8 cellular contexts compared by ENCODE assay signal in genomic region chr1:225811622-225812487, GRCh38. TPM values are rescaled to one million over a fixed set of nuclear protein-coding genes. Genes with fewer than 3 reads are reported as not detected.
A peak's percentile ranks its signal among the peaks of the same experiment; 100 is the strongest.
DNase-seq lines count a peak whose midpoint lies in the region; ATAC-seq, FAIRE-seq and TF ChIP-seq lines count a peak whose summit lies in the region.

No MANE protein-coding gene starts in this region.

- no peaks in the 10 kb centered on the region for H3K27me3 ChIP-seq in trophoblast cell (ENCODE audit: insufficient read depth, low read length)

- no peak overlapping the region for H3K18ac ChIP-seq in trophoblast cell (ENCODE audit: low read length)

- no peak overlapping the region for H2BK12ac ChIP-seq in trophoblast cell (ENCODE audit: low read length)

- H2AFZ ChIP-seq in trophoblast cell (ENCODE audit: insufficient read depth, low read length, poor library complexity) = no peak overlapping the region

- no peak overlapping the region for H4K12ac ChIP-seq in trophoblast cell (ENCODE audit: low read depth, low read length)

- no peak overlapping the region for H3K4me3 ChIP-seq in trophoblast cell (ENCODE audit: low read depth, low read length)

- no peak overlapping the region for H3K23ac ChIP-seq in trophoblast cell (ENCODE audit: low read length)

- TF ChIP-seq CTCF in D721Med (IDR thresholded peaks at IDR 0.05; ENCODE audit: insufficient read depth, missing control alignments) = peak; percentile 38

- ATAC-seq in HG03095 (IDR thresholded peaks at IDR 0.05; ENCODE audit: unreplicated experiment) = no peak
- ATAC-seq in HG03280 (IDR thresholded peaks at IDR 0.05; ENCODE audit: unreplicated experiment) = no peak

- H3K14ac ChIP-seq in trophoblast cell (ENCODE audit: low read length) = no peak overlapping the region

- no peak overlapping the region for H3K9ac ChIP-seq in trophoblast cell (ENCODE audit: low read length)

- FAIRE-seq in D721Med (lab: Jason Lieb, UNC) = no peak
- FAIRE-seq in frontal cortex (lab: Jason Lieb, UNC) = no peak

- peaks cover 2% of the 10 kb centered on the region for H3K79me2 ChIP-seq in trophoblast cell (ENCODE audit: control insufficient read depth, insufficient read depth, low read length, poor library complexity)

- no peak overlapping the region for H2AK5ac ChIP-seq in trophoblast cell (ENCODE audit: low read length)

- no peak overlapping the region for H2BK120ac ChIP-seq in trophoblast cell (ENCODE audit: insufficient read depth, low read length, poor library complexity)

- peaks cover 2% of the 10 kb centered on the region for H3K79me1 ChIP-seq in trophoblast cell (ENCODE audit: low read length)

- no peak overlapping the region for H4K8ac ChIP-seq in trophoblast cell (ENCODE audit: low read depth, low read length)

- no CpG with 5 or more reads among the region's 10 CpGs for WGBS in trophoblast cell (ENCODE audit: extremely low coverage, insufficient coverage, insufficient read length)

- no peaks in the 10 kb centered on the region for H3K9me3 ChIP-seq in trophoblast cell (ENCODE audit: insufficient read depth, low read depth, low read length)

- no peak overlapping the region for H4K91ac ChIP-seq in trophoblast cell (ENCODE audit: low read depth, low read length)

- DNase-seq in D721Med (ENCODE audit: insufficient read length, low spot score) (no peak), NCI-H2171 (lab: John Stamatoyannopoulos, UW) (peak; percentile 45), fibroblast of gingiva (ENCODE audit: low read depth) (peak; percentile 32), trophoblast cell (no peak), NCI-H510A treated with DMSO at 0.1 percent for 48 hours (lab: John Stamatoyannopoulos, UW) (no peak), frontal cortex (ENCODE audit: low spot score in 2 of 2) (no peak)

- no peak overlapping the region for H3K4ac ChIP-seq in trophoblast cell (ENCODE audit: low read depth, low read length)

- H3K27ac ChIP-seq in trophoblast cell (ENCODE audit: low read depth, low read length) = no peak overlapping the region

- no peaks in the 10 kb centered on the region for H3K36me3 ChIP-seq in trophoblast cell (ENCODE audit: control insufficient read depth in 1 of 2, insufficient read depth in 2 of 2, low read length in 2 of 2)

- no peak overlapping the region for H2BK5ac ChIP-seq in trophoblast cell (ENCODE audit: low read depth, low read length, poor library complexity)

- peaks cover 9 to 21% of the 10 kb centered on the region in 2 experiments for H3K4me1 ChIP-seq in trophoblast cell (ENCODE audit: control insufficient read depth in 1 of 2, insufficient read depth in 2 of 2, low read length in 2 of 2)

- peak overlapping the region; percentile 85 for H3K4me2 ChIP-seq in trophoblast cell (ENCODE audit: low read length)

RNA-seq across cellular contexts. Expression of gene EPHX1, which starts 1.9 kb away (rescaled TPM):
- 44.6 and 45.9 TPM in 2 replicates for polyA plus RNA-seq in trophoblast cell (2013)
- total RNA-seq in frontal cortex = 4.5 TPM

RNA-seq across cellular contexts. Expression of gene SRP9, which starts 34.2 kb away (rescaled TPM):
- 268 and 277 TPM in 2 replicates for polyA plus RNA-seq in trophoblast cell (2013)
- 368 TPM for total RNA-seq in frontal cortex

Comparison
In these comparisons a context has a peak if more than half of its experiments do, and no peak if none do; other contexts are left out.
1. DNase-seq: peak in NCI-H2171 (single experiment) and fibroblast of gingiva (single experiment); none in D721Med (single experiment), trophoblast cell (0 of 2), NCI-H510A treated with DMSO at 0.1 percent for 48 hours (single experiment) and frontal cortex (0 of 2).